Comparison of ENCODE assay signal across 1 cellular context in genomic region chr1:59296358-59297256, GRCh38.
TF ChIP-seq lines count a peak whose summit lies in the region.

TSS of gene FGGY (plus strand) at chr1:59297094. CDS start at chr1:59321550, 24,456 bp downstream.

TF ChIP-seq in HEK293, 187 proteins besides CTCF, POLR2A, EP300 and RAD21 (continued from another document):
- TF ChIP-seq ZNF398 (tag by site-specific recombination; IDR thresholded peaks at IDR 0.05) = peak; percentile 72
- peak; percentile 78 for TF ChIP-seq PATZ1 (tag by site-specific recombination; IDR thresholded peaks at IDR 0.05)
- no peak for TF ChIP-seq GLI4 (tag by site-specific recombination; IDR thresholded peaks at IDR 0.05)
